ENCODE assay signal across 26 cellular contexts in genomic region chr3:50230833-50231125, GRCh38. TPM values are rescaled to one million over a fixed set of nuclear protein-coding genes. Genes with fewer than 3 reads are reported as not detected.
DNase-seq lines count a peak whose midpoint lies in the region; ATAC-seq and TF ChIP-seq lines count a peak whose summit lies in the region.
"Had no signal": no experiment of that assay in that cellular context is flagged by ENCODE, and none has a peak within 500 bp of the region (broad histone marks: within the 10 kb centered on the region; RNA-seq: fewer than 3 reads in every experiment).

No MANE protein-coding gene starts in this region.

- H3K27me3 Mint-ChIP-seq in activated naive CD4-positive, alpha-beta T cell treated with anti-CD3 and anti-CD28 coated beads, Interleukin-2, amount 50 U/mL, for 24 hours = no peaks in the 10 kb centered on the region
- no peaks in the 10 kb centered on the region for H3K27me3 Mint-ChIP-seq in memory B cell
- no peaks in the 10 kb centered on the region for H3K27me3 Mint-ChIP-seq in naive thymus-derived CD8-positive, alpha-beta T cell

- H3K9me3 Mint-ChIP-seq in activated naive CD4-positive, alpha-beta T cell treated with anti-CD3 and anti-CD28 coated beads, Interleukin-2, amount 50 U/mL, for 24 hours = no peaks in the 10 kb centered on the region
- no peaks in the 10 kb centered on the region for H3K9me3 Mint-ChIP-seq in memory B cell
- no peaks in the 10 kb centered on the region for H3K9me3 Mint-ChIP-seq in naive thymus-derived CD8-positive, alpha-beta T cell
- H3K9me3 Mint-ChIP-seq: stimulated activated effector memory CD8-positive, alpha-beta T cell treated with anti-CD3 and anti-CD28 coated beads, Interleukin-12 subunit alpha, Interleukin-12 subunit beta, amount 100 ng/mL, for 72 hours had no signal

- H3K27me3 ChIP-seq in upper lobe of right lung = no peaks in the 10 kb centered on the region
- H3K27me3 ChIP-seq: tibial nerve had no signal

- ATAC-seq in memory B cell (ENCODE audit: low read depth) (no peak), upper lobe of right lung (no peak)
- ATAC-seq in naive thymus-derived CD8-positive, alpha-beta T cell = no peak
- ATAC-seq: HCT116; left lung; mucosa of descending colon; Panc1; stimulated activated effector memory CD8-positive, alpha-beta T cell treated with anti-CD3 and anti-CD28 coated beads, Interleukin-12 subunit alpha, Interleukin-12 subunit beta, amount 100 ng/mL, for 72 hours had no signal

- no peaks in the 10 kb centered on the region for H3K9me3 ChIP-seq in upper lobe of right lung
- H3K9me3 ChIP-seq: left lung, mucosa of descending colon, SK-N-SH, tibial nerve had no signal

- H3K4me3 Mint-ChIP-seq in activated naive CD4-positive, alpha-beta T cell treated with anti-CD3 and anti-CD28 coated beads, Interleukin-2, amount 50 U/mL, for 24 hours = no peak overlapping the region
- H3K4me3 Mint-ChIP-seq in memory B cell = peak overlapping the region; percentile 47
- H3K4me3 Mint-ChIP-seq in naive thymus-derived CD8-positive, alpha-beta T cell = peak overlapping the region in 1 of 10 donors; percentile 2
- H3K4me3 Mint-ChIP-seq: stimulated activated effector memory CD8-positive, alpha-beta T cell treated with anti-CD3 and anti-CD28 coated beads, Interleukin-12 subunit alpha, Interleukin-12 subunit beta, amount 100 ng/mL, for 72 hours had no signal

- DNase-seq in activated naive CD4-positive, alpha-beta T cell treated with anti-CD3 and anti-CD28 coated beads, Interleukin-2, amount 50 U/mL, for 16 hours = no peak
- DNase-seq in amniotic epithelial cell (ENCODE audit: low read depth) (peak; percentile 65), memory B cell (ENCODE audit: low spot score in 2 of 2) (no peak), upper lobe of right lung (no peak), COLO829 (ENCODE audit: low spot score) (no peak)
- DNase-seq in naive thymus-derived CD8-positive, alpha-beta T cell = no peak
- DNase-seq in activated effector memory CD4-positive, alpha-beta T cell treated with anti-CD3 and anti-CD28 coated beads, Interleukin-2, amount 50 U/mL, for 16 hours = no peak
- DNase-seq: DMS153; erythroblast; left lung; mucosa of descending colon; NCI-H187 treated with DMSO at 0.1 percent for 48 hours; NCI-H2227 treated with DMSO at 0.1 percent for 48 hours; NCI-H82; occipital lobe; retina; SK-N-SH; stimulated activated CD4-positive, alpha-beta T cell treated with anti-CD3 and anti-CD28 coated beads, Interleukin-15, amount 100 ng/mL, for 24 hours; T1000 had no signal

- POLR2A ChIA-PET in naive thymus-derived CD8-positive, alpha-beta T cell (lab: Charles Lee) = interaction anchor here (0.6 to 6.1 kb wide), 6 partner anchors 11 to 887 kb away, joined by 3 to 50 read pairs (median 4); partner anchors contain the start of gene IFRD2

- intact Hi-C loops in upper lobe of right lung (cut with DNase I) = no loop called here

- peak overlapping the region; percentile 31 for H3K27ac Mint-ChIP-seq in activated naive CD4-positive, alpha-beta T cell treated with anti-CD3 and anti-CD28 coated beads, Interleukin-2, amount 50 U/mL, for 24 hours
- H3K27ac Mint-ChIP-seq in memory B cell = no peak overlapping the region
- H3K27ac Mint-ChIP-seq in naive thymus-derived CD8-positive, alpha-beta T cell = peak overlapping the region in 2 of 10 donors; percentile 68 to 83
- H3K27ac Mint-ChIP-seq: stimulated activated effector memory CD8-positive, alpha-beta T cell treated with anti-CD3 and anti-CD28 coated beads, Interleukin-12 subunit alpha, Interleukin-12 subunit beta, amount 100 ng/mL, for 72 hours had no signal

- H3K4me1 Mint-ChIP-seq in activated naive CD4-positive, alpha-beta T cell treated with anti-CD3 and anti-CD28 coated beads, Interleukin-2, amount 50 U/mL, for 24 hours = peaks cover 32% of the 10 kb centered on the region
- H3K4me1 Mint-ChIP-seq in memory B cell = peaks cover 39% of the 10 kb centered on the region
- H3K4me1 Mint-ChIP-seq in naive thymus-derived CD8-positive, alpha-beta T cell = peaks cover 21 to 63% (median 37%) of the 10 kb centered on the region in 4 donors

- TF ChIP-seq CTCF in upper lobe of right lung (IDR thresholded peaks at IDR 0.05) = no peak

- no peaks in the 10 kb centered on the region for H3K36me3 ChIP-seq in upper lobe of right lung
- H3K36me3 ChIP-seq: left lung, tibial nerve had no signal

- H3K4me1 ChIP-seq in upper lobe of right lung = peaks cover 31% of the 10 kb centered on the region

- H3K4me3 ChIP-seq in upper lobe of right lung = no peak overlapping the region
- H3K4me3 ChIP-seq: left lung, mucosa of descending colon, tibial nerve had no signal

- H3K27ac ChIP-seq in upper lobe of right lung = peak overlapping the region; percentile 32

- H3K36me3 Mint-ChIP-seq in activated naive CD4-positive, alpha-beta T cell treated with anti-CD3 and anti-CD28 coated beads, Interleukin-2, amount 50 U/mL, for 24 hours = no peaks in the 10 kb centered on the region
- no peaks in the 10 kb centered on the region for H3K36me3 Mint-ChIP-seq in memory B cell
- H3K36me3 Mint-ChIP-seq in naive thymus-derived CD8-positive, alpha-beta T cell = no peaks in the 10 kb centered on the region

RNA-seq across cellular contexts. Expression of gene GNAI2, which starts 5.2 kb away (rescaled TPM):
- total RNA-seq in upper lobe of right lung = 321 TPM
- 100 to 1,000 TPM; 253 to 258 TPM for total RNA-seq in naive thymus-derived CD8-positive, alpha-beta T cell
- polyA plus RNA-seq in naive thymus-derived CD8-positive, alpha-beta T cell = 100 to 1,000 TPM; 405 to 534 (median 417) TPM

RNA-seq across cellular contexts. Expression of gene SLC38A3, which starts 25.7 kb away (rescaled TPM):
- total RNA-seq in upper lobe of right lung = not detected
- not detected for total RNA-seq in naive thymus-derived CD8-positive, alpha-beta T cell
- not detected for polyA plus RNA-seq in naive thymus-derived CD8-positive, alpha-beta T cell
- total RNA-seq: bronchial epithelial cell had no signal

RNA-seq across cellular contexts. Expression of gene SEMA3B, which starts 38.2 kb away (rescaled TPM):
- total RNA-seq in upper lobe of right lung = 120 TPM
- total RNA-seq in naive thymus-derived CD8-positive, alpha-beta T cell = 1 to 10 TPM; 1.0 to 1.1 TPM
- polyA plus RNA-seq in naive thymus-derived CD8-positive, alpha-beta T cell = under 1 TPM in 1 of 3 donors, not detected in 2; 0.09 TPM

RNA-seq across cellular contexts. Expression of gene GNAT1, which starts 39.4 kb away (rescaled TPM):
- not detected for total RNA-seq in upper lobe of right lung
- total RNA-seq in naive thymus-derived CD8-positive, alpha-beta T cell = not detected
- polyA plus RNA-seq in naive thymus-derived CD8-positive, alpha-beta T cell = not detected
- total RNA-seq: bronchial epithelial cell, left lung, mucosa of descending colon, occipital lobe, tibial nerve had no signal
- polyA plus RNA-seq: BJ, SK-N-SH had no signal

RNA-seq across cellular contexts. Expression of gene LSMEM2, which starts 48.1 kb away (rescaled TPM):
- total RNA-seq in upper lobe of right lung = not detected
- total RNA-seq in naive thymus-derived CD8-positive, alpha-beta T cell = not detected
- under 1 TPM in 2 of 3 donors, not detected in 1; 0.15 to 0.21 TPM for polyA plus RNA-seq in naive thymus-derived CD8-positive, alpha-beta T cell
- total RNA-seq: bronchial epithelial cell had no signal
- polyA plus RNA-seq: BJ had no signal

Comparison
In these comparisons a context has a peak if more than half of its experiments do, and no peak if none do; other contexts are left out.
1. RNA of gene SEMA3B, which starts 38.2 kb away (total RNA-seq): 120 TPM in upper lobe of right lung (single experiment); 1.0 to 1.1 TPM in naive thymus-derived CD8-positive, alpha-beta T cell; every median in the first group is over 10 times any median in the second.